In the genomic region with DNA sequence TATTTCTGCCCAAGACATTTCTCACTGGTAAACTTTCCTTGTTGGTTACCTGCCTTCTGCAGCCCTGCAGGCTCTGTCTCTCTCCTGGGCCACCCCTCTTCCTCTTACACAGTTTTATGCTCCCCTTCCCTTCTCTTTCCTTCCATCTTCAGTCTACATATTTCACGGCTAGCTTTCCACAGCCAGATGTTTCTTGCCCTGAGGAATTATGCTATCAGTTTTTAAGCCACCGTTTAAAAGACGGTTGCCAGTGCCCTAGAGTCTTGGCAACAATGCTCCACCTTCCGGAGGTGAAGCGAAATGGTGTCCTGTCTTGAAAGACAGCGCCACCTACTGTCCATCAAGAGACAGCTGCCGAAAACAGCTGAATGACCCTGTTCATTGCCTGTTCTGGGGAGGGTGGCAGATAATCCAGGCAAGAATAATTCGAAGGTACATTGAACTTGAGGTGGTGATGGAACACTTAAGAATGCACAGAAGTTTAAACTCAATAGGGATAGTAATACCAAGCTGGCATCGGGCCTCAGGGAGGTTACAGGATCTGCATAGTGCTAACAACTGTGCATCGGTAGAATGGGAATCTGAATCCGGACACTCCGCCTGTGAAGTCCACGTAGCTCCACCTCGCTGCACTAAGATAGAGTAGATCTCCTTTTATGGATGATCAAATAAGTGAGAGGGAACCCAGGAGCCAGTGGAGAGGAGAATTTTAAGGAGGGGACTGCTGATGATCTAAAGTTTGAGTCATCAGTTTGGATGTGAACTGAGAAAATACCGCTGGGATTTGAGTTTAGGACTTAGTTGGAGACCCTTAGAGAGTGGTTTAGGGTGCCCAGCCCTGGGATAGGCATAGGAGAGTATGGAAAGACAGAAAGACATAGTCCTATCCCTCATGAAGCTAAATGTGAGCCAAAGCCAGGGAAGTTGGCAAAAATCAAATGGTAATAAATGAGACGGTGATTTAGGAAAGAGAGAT, we compare ENCODE assay signal across 8 cellular contexts. TPM values are rescaled to one million over a fixed set of nuclear protein-coding genes. Genes with fewer than 3 reads are reported as not detected.
DNase-seq lines count a peak whose midpoint lies in the region; FAIRE-seq and TF ChIP-seq lines count a peak whose summit lies in the region.

No MANE protein-coding gene starts in this region.

- H3K36me3 ChIP-seq in keratinocyte (ENCODE audit: control insufficient read depth in 2 of 2, extremely low read depth in 1 of 2, insufficient read depth in 2 of 2, low read length in 2 of 2), result no peaks in the 10 kb centered on the region

- H3K27ac ChIP-seq in keratinocyte (ENCODE audit: control insufficient read depth, insufficient read depth, low read length), result no peak overlapping the region

- no peaks in the 10 kb centered on the region for H4K20me1 ChIP-seq in keratinocyte (ENCODE audit: control insufficient read depth, extremely low read depth, insufficient read depth, low read length)

- H2AFZ ChIP-seq in keratinocyte (ENCODE audit: control insufficient read depth, low read length), result peak overlapping the region; percentile 77

- peaks cover 49% of the 10 kb centered on the region for H3K27me3 ChIP-seq in keratinocyte (ENCODE audit: control insufficient read depth, extremely low read depth, insufficient read depth, low read length)

- no peak overlapping the region for H3K9ac ChIP-seq in keratinocyte (ENCODE audit: control insufficient read depth, extremely low read depth, insufficient read depth, low read length)

- no peaks in the 10 kb centered on the region for H3K9me3 ChIP-seq in keratinocyte (ENCODE audit: control insufficient read depth, low read depth, low read length)

- no peaks in the 10 kb centered on the region for H3K79me2 ChIP-seq in keratinocyte (ENCODE audit: control insufficient read depth, insufficient read depth, low read length)

- H3K4me3 ChIP-seq in HFF-Myc (replicated peaks; ENCODE audit: low read depth, low read length) (no peak overlapping the region), keratinocyte (ENCODE audit: control insufficient read depth in 2 of 3, extremely low read depth in 1 of 3, insufficient read depth in 2 of 3, low read depth in 1 of 3, low read length in 3 of 3) (peak overlapping the region in 1 of 3 experiments; percentile 39)

- peak; percentile 67 for FAIRE-seq in keratinocyte (lab: Jason Lieb, UNC)

- TF ChIP-seq CTCF in HFF-Myc (IDR thresholded peaks at IDR 0.05; ENCODE audit: low read depth, low read length, missing control alignments), result peak; percentile 100
- peak; percentile 99 to 100 (median 100) for TF ChIP-seq CTCF in keratinocyte (optimal IDR thresholded peaks at IDR 0.05 in 1 of 3, IDR thresholded peaks at IDR 0.05 in 1 of 3, conservative IDR thresholded peaks at IDR 0.05 in 1 of 3; ENCODE audit: extremely low read depth in 1 of 3, insufficient read depth in 2 of 3, low read length in 3 of 3)

- dilution Hi-C loops in keratinocyte (cut with MboI; ENCODE audit: extremely low pct_ligation_motif_present, low sequenced_read_pairs), result loop anchor here (10.0 kb wide), 1 partner anchor 56 kb away; a partner anchor contains a TSS

- H3K9me1 ChIP-seq in keratinocyte (ENCODE audit: control insufficient read depth, extremely low read depth, insufficient read depth, low read length), result no peaks in the 10 kb centered on the region

- DNase-seq in DMS53 (lab: John Stamatoyannopoulos, UW) (peak; percentile 91), HFF-Myc (ENCODE audit: extremely low read depth, low read depth) (peak; percentile 64), NCI-H345 treated with DMSO at 0.1 percent for 48 hours (lab: John Stamatoyannopoulos, UW; ENCODE audit: unreplicated experiment) (peak; percentile 71), keratinocyte (ENCODE audit: low read depth, low spot score) (peak; percentile 57), NCI-H128 (lab: John Stamatoyannopoulos, UW; ENCODE audit: unreplicated experiment) (no peak)
- peak; percentile 54 for DNase-seq in activated CD4-positive, CD25-positive, alpha-beta regulatory T cell treated with anti-CD3 and anti-CD28 coated beads, Interleukin-2, amount 50 U/mL, for 16 hours (ENCODE audit: low read depth, low spot score)
- DNase-seq in central memory CD4-positive, alpha-beta T cell, result peak; percentile 76
- DNase-seq in stimulated activated CD4-positive, alpha-beta T cell treated with anti-CD3 and anti-CD28 coated beads, Interleukin-1b, Interleukin-23, amount 100 ng/mL, for 24 hours (ENCODE audit: low read depth in 4 of 4, low spot score in 1 of 4), result peak; percentile 22 to 48 (median 44)

- H3K4me2 ChIP-seq in keratinocyte (ENCODE audit: control insufficient read depth, extremely low read depth, insufficient read depth, low read depth, low read length), result peak overlapping the region; percentile 70

- H3K4me1 ChIP-seq in keratinocyte (ENCODE audit: control insufficient read depth, extremely low read depth, insufficient read depth, low read length), result peaks cover 8% of the 10 kb centered on the region

RNA-seq across cellular contexts. Expression of a gene that starts 4.8 kb away (rescaled TPM):
- polyA plus RNA-seq in keratinocyte, result not detected in 3 replicates
- polyA plus RNA-seq in keratinocyte (2011; ENCODE audit: low read depth), result not detected
- not detected in 2 replicates for polyA plus RNA-seq in keratinocyte (2011; cell fraction: cytosol; rRNA removed)
- polyA plus RNA-seq in keratinocyte (2011; cell fraction: nucleus; rRNA removed), result not detected in 2 replicates
- polyA plus RNA-seq in keratinocyte (2012; ENCODE audit: low replicate concordance), result not detected in 2 replicates
- not detected in 3 replicates for polyA minus RNA-seq in keratinocyte
- not detected for polyA minus RNA-seq in keratinocyte (2011; cell fraction: cytosol; rRNA and poly(A)+ RNA removed)
- not detected in 2 replicates for polyA minus RNA-seq in keratinocyte (2011; cell fraction: nucleus; rRNA and poly(A)+ RNA removed)

RNA-seq across cellular contexts. Expression of a gene that starts 18.3 kb away (rescaled TPM):
- 0.06 TPM in 1 of 3 replicates, not detected in the others for polyA plus RNA-seq in keratinocyte
- polyA plus RNA-seq in keratinocyte (2011; ENCODE audit: low read depth), result not detected
- polyA plus RNA-seq in keratinocyte (2011; cell fraction: cytosol; rRNA removed), result 0.05 TPM in 2 replicates
- polyA plus RNA-seq in keratinocyte (2011; cell fraction: nucleus; rRNA removed), result 0.08 TPM in 1 of 2 replicates, not detected in the other
- polyA plus RNA-seq in keratinocyte (2012; ENCODE audit: low replicate concordance), result 0.18 and 2.5 TPM in 2 replicates
- polyA minus RNA-seq in keratinocyte, result not detected in 3 replicates
- polyA minus RNA-seq in keratinocyte (2011; cell fraction: cytosol; rRNA and poly(A)+ RNA removed), result not detected
- not detected in 2 replicates for polyA minus RNA-seq in keratinocyte (2011; cell fraction: nucleus; rRNA and poly(A)+ RNA removed)

RNA-seq across cellular contexts. Expression of a gene that starts 29.8 kb away (rescaled TPM):
- not detected in 3 replicates for polyA plus RNA-seq in keratinocyte
- polyA plus RNA-seq in keratinocyte (2011; ENCODE audit: low read depth), result not detected
- not detected in 2 replicates for polyA plus RNA-seq in keratinocyte (2011; cell fraction: cytosol; rRNA removed)
- polyA plus RNA-seq in keratinocyte (2011; cell fraction: nucleus; rRNA removed), result not detected in 2 replicates
- not detected in 2 replicates for polyA plus RNA-seq in keratinocyte (2012; ENCODE audit: low replicate concordance)
- polyA minus RNA-seq in keratinocyte, result not detected in 3 replicates
- not detected for polyA minus RNA-seq in keratinocyte (2011; cell fraction: cytosol; rRNA and poly(A)+ RNA removed)
- polyA minus RNA-seq in keratinocyte (2011; cell fraction: nucleus; rRNA and poly(A)+ RNA removed), result not detected in 2 replicates

RNA-seq across cellular contexts. Expression of a gene that starts 32.2 kb away (rescaled TPM):
- polyA plus RNA-seq in keratinocyte, result not detected in 3 replicates
- polyA plus RNA-seq in keratinocyte (2011; ENCODE audit: low read depth), result 0.11 TPM
- polyA plus RNA-seq in keratinocyte (2011; cell fraction: cytosol; rRNA removed), result not detected in 2 replicates
- not detected in 2 replicates for polyA plus RNA-seq in keratinocyte (2011; cell fraction: nucleus; rRNA removed)
- not detected in 2 replicates for polyA plus RNA-seq in keratinocyte (2012; ENCODE audit: low replicate concordance)
- polyA minus RNA-seq in keratinocyte, result not detected in 3 replicates
- polyA minus RNA-seq in keratinocyte (2011; cell fraction: cytosol; rRNA and poly(A)+ RNA removed), result not detected
- polyA minus RNA-seq in keratinocyte (2011; cell fraction: nucleus; rRNA and poly(A)+ RNA removed), result not detected in 2 replicates

RNA-seq across cellular contexts. Expression of a gene that starts 55.6 kb away (rescaled TPM):
- polyA plus RNA-seq in keratinocyte, result 2.8 to 4.4 TPM (median 4.2 TPM) in 3 replicates
- 18.5 TPM for polyA plus RNA-seq in keratinocyte (2011; ENCODE audit: low read depth)
- polyA plus RNA-seq in keratinocyte (2011; cell fraction: cytosol; rRNA removed), result 2.7 and 3.5 TPM in 2 replicates
- 5.8 and 5.9 TPM in 2 replicates for polyA plus RNA-seq in keratinocyte (2011; cell fraction: nucleus; rRNA removed)
- 2.6 and 132 TPM in 2 replicates for polyA plus RNA-seq in keratinocyte (2012; ENCODE audit: low replicate concordance)
- 0.93 to 2.5 TPM (median 1.8 TPM) in 3 replicates for polyA minus RNA-seq in keratinocyte
- polyA minus RNA-seq in keratinocyte (2011; cell fraction: cytosol; rRNA and poly(A)+ RNA removed), result 4.2 TPM
- polyA minus RNA-seq in keratinocyte (2011; cell fraction: nucleus; rRNA and poly(A)+ RNA removed), result 1.8 and 3.2 TPM in 2 replicates
